Comparison of ENCODE assay signal across 8 cellular contexts in the genomic region with DNA sequence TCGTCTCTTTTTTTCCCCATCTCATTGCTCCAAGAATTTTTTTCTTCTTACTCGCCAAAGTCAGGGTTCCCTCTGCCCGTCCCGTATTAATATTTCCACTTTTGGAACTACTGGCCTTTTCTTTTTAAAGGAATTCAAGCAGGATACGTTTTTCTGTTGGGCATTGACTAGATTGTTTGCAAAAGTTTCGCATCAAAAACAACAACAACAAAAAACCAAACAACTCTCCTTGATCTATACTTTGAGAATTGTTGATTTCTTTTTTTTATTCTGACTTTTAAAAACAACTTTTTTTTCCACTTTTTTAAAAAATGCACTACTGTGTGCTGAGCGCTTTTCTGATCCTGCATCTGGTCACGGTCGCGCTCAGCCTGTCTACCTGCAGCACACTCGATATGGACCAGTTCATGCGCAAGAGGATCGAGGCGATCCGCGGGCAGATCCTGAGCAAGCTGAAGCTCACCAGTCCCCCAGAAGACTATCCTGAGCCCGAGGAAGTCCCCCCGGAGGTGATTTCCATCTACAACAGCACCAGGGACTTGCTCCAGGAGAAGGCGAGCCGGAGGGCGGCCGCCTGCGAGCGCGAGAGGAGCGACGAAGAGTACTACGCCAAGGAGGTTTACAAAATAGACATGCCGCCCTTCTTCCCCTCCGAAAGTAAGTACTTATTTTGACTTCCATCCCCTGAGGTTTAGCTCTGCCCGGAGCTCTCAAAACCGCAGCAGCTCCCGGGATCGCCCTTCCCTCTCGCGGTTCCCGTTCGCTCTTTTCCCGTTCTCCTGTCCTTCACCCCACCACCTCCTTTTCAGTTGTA. TPM values are rescaled to one million over a fixed set of nuclear protein-coding genes. Genes with fewer than 3 reads are reported as not detected.
DNase-seq lines count a peak whose midpoint lies in the region; ATAC-seq and TF ChIP-seq lines count a peak whose summit lies in the region.

No MANE protein-coding gene starts in this region.

- H3K27ac ChIP-seq in iPS-20b (ENCODE audit: low read length), result no peak overlapping the region

- POLR2A ChIA-PET in BJ (lab: Charles Lee), result no interaction called here

- H3K4me3 Mint-ChIP-seq in HFFc6, result no peak overlapping the region
- H3K4me3 Mint-ChIP-seq in stimulated activated effector memory CD8-positive, alpha-beta T cell treated with anti-CD3 and anti-CD28 coated beads, Interleukin-12 subunit alpha, Interleukin-12 subunit beta, amount 100 ng/mL, for 72 hours, result no peak overlapping the region
- no peak overlapping the region for H3K4me3 Mint-ChIP-seq in T-helper 2 cell treated with Interferon-gamma antibody and Interleukin-4, amounts not matched to agents 5 μg/mL and 100 μg/mL, for 36 hours
- H3K4me3 Mint-ChIP-seq in natural killer cell, result no peak overlapping the region

- no peak for DNase-seq in BJ (ENCODE audit: low read depth)
- DNase-seq in HFFc6, result peak; percentile 5
- DNase-seq in amniotic epithelial cell (ENCODE audit: low read depth), result peak; percentile 35
- DNase-seq in stimulated activated effector memory CD8-positive, alpha-beta T cell treated with anti-CD3 and anti-CD28 coated beads, Interleukin-12 subunit alpha, Interleukin-12 subunit beta, amount 100 ng/mL, for 72 hours (ENCODE audit: low spot score in 2 of 2), result no peak
- DNase-seq in T-helper 2 cell treated with Interferon-gamma antibody and Interleukin-4, amounts not matched to agents 5 μg/mL and 100 μg/mL, for 36 hours (ENCODE audit: low spot score), result no peak
- no peak for DNase-seq in activated CD8-positive, alpha-beta memory T cell treated with anti-CD3 and anti-CD28 coated beads for 24 hours
- DNase-seq in natural killer cell, result no peak

- peaks cover 14% of the 10 kb centered on the region; the same call in 1 of the 2 replicates for H3K4me1 ChIP-seq in iPS-20b (ENCODE audit: insufficient read depth, low read length)

- intact Hi-C loops in natural killer cell (cut with micrococcal nuclease), result no loop called here

- no peak for ATAC-seq in stimulated activated effector memory CD8-positive, alpha-beta T cell treated with anti-CD3 and anti-CD28 coated beads, Interleukin-12 subunit alpha, Interleukin-12 subunit beta, amount 100 ng/mL, for 72 hours
- ATAC-seq in natural killer cell, result no peak

- H3K27me3 Mint-ChIP-seq in HFFc6 (ENCODE audit: insufficient read depth) (peaks cover 4% of the 10 kb centered on the region), natural killer cell (ENCODE audit: low read depth in 2 of 2) (peaks cover 25 to 39% of the 10 kb centered on the region in 2 donors)
- peaks cover 58% of the 10 kb centered on the region for H3K27me3 Mint-ChIP-seq in T-helper 2 cell treated with Interferon-gamma antibody and Interleukin-4, amounts not matched to agents 5 μg/mL and 100 μg/mL, for 36 hours (ENCODE audit: low read depth)

- H3K4me1 Mint-ChIP-seq in HFFc6 (ENCODE audit: low read depth), result peaks cover 47% of the 10 kb centered on the region
- H3K4me1 Mint-ChIP-seq in stimulated activated effector memory CD8-positive, alpha-beta T cell treated with anti-CD3 and anti-CD28 coated beads, Interleukin-12 subunit alpha, Interleukin-12 subunit beta, amount 100 ng/mL, for 72 hours, result peaks cover 11% of the 10 kb centered on the region
- peaks cover 20% of the 10 kb centered on the region for H3K4me1 Mint-ChIP-seq in T-helper 2 cell treated with Interferon-gamma antibody and Interleukin-4, amounts not matched to agents 5 μg/mL and 100 μg/mL, for 36 hours (ENCODE audit: low read depth)
- peaks cover 8 to 26% of the 10 kb centered on the region in 2 donors for H3K4me1 Mint-ChIP-seq in natural killer cell

- TF ChIP-seq CTCF in BJ (IDR thresholded peaks at IDR 0.05; ENCODE audit: insufficient read depth, low read depth, low read length), result no peak
- TF ChIP-seq CTCF in HFFc6 (IDR thresholded peaks at IDR 0.05), result no peak
- no peak for TF ChIP-seq CTCF in natural killer cell (IDR thresholded peaks at IDR 0.05)

- CTCF ChIA-PET in BJ (lab: Yijun Ruan, JAX), result interaction anchor here (0.8 to 4.0 kb wide), 7 partner anchors 8 to 650 kb away, joined by 3 to 14 read pairs (median 3); no protein-coding TSS in a partner anchor

- H3K9me3 ChIP-seq in iPS-20b (ENCODE audit: insufficient read depth, low read depth, low read length), result no peaks in the 10 kb centered on the region

- H3K9me3 Mint-ChIP-seq in HFFc6 (no peaks in the 10 kb centered on the region), natural killer cell (no peaks in the 10 kb centered on the region)
- no peaks in the 10 kb centered on the region for H3K9me3 Mint-ChIP-seq in stimulated activated effector memory CD8-positive, alpha-beta T cell treated with anti-CD3 and anti-CD28 coated beads, Interleukin-12 subunit alpha, Interleukin-12 subunit beta, amount 100 ng/mL, for 72 hours
- H3K9me3 Mint-ChIP-seq in T-helper 2 cell treated with Interferon-gamma antibody and Interleukin-4, amounts not matched to agents 5 μg/mL and 100 μg/mL, for 36 hours, result no peaks in the 10 kb centered on the region

- H3K36me3 ChIP-seq in BJ (ENCODE audit: control insufficient read depth, insufficient read depth, low read length), result no peaks in the 10 kb centered on the region
- H3K36me3 ChIP-seq in iPS-20b (ENCODE audit: insufficient read depth, low read depth, low read length), result no peaks in the 10 kb centered on the region

- H3K27ac Mint-ChIP-seq in HFFc6, result no peak overlapping the region; the same call in 1 of the 2 replicates
- H3K27ac Mint-ChIP-seq in stimulated activated effector memory CD8-positive, alpha-beta T cell treated with anti-CD3 and anti-CD28 coated beads, Interleukin-12 subunit alpha, Interleukin-12 subunit beta, amount 100 ng/mL, for 72 hours, result peak overlapping the region; percentile 33
- H3K27ac Mint-ChIP-seq in T-helper 2 cell treated with Interferon-gamma antibody and Interleukin-4, amounts not matched to agents 5 μg/mL and 100 μg/mL, for 36 hours, result no peak overlapping the region
- peak overlapping the region in 1 of 2 donors; percentile 10 for H3K27ac Mint-ChIP-seq in natural killer cell

- H3K27me3 ChIP-seq in BJ (ENCODE audit: control insufficient read depth, insufficient read depth, low read length) (no peaks in the 10 kb centered on the region), iPS-20b (ENCODE audit: insufficient read depth, low read length) (peaks cover 50% of the 10 kb centered on the region)

- H3K4me3 ChIP-seq in BJ (ENCODE audit: low read depth, low read length), result peak overlapping the region; percentile 46
- H3K4me3 ChIP-seq in iPS-20b (ENCODE audit: low read length), result peak overlapping the region; percentile 75

- peak overlapping the region; percentile 35; the same call in 1 of the 2 replicates for H3K9ac ChIP-seq in iPS-20b (ENCODE audit: low read depth, low read length)

- H3K36me3 Mint-ChIP-seq in HFFc6 (ENCODE audit: low read depth), result no peaks in the 10 kb centered on the region
- no peaks in the 10 kb centered on the region for H3K36me3 Mint-ChIP-seq in stimulated activated effector memory CD8-positive, alpha-beta T cell treated with anti-CD3 and anti-CD28 coated beads, Interleukin-12 subunit alpha, Interleukin-12 subunit beta, amount 100 ng/mL, for 72 hours
- H3K36me3 Mint-ChIP-seq in T-helper 2 cell treated with Interferon-gamma antibody and Interleukin-4, amounts not matched to agents 5 μg/mL and 100 μg/mL, for 36 hours (ENCODE audit: low read depth), result no peaks in the 10 kb centered on the region
- H3K36me3 Mint-ChIP-seq in natural killer cell, result no peaks in the 10 kb centered on the region

RNA-seq across cellular contexts. Expression of gene TGFB2, which starts 1.5 kb away (rescaled TPM):
- 4.8 and 10.2 TPM in 2 replicates for polyA plus RNA-seq in BJ (2011; rRNA removed)
- polyA minus RNA-seq in BJ (2011; rRNA and poly(A)+ RNA removed), result 4.2 and 5.7 TPM in 2 replicates
- total RNA-seq in HFFc6 (2021; fragmentation: NEBNext Ultra II Directional; extraction: Animal tissue kit (Norgen Biotek cat#: 25700)), result 10 to 100 TPM in 1 of 6 experiments, 1 to 10 TPM in 5; 2.0 to 11.8 (median 2.5) TPM
- under 1 TPM in 1 of 3 donors, not detected in 2; 0.07 TPM for total RNA-seq in natural killer cell

Comparison
In these comparisons a context has a peak if more than half of its experiments do, and no peak if none do; other contexts are left out.
1. DNase-seq: peak in HFFc6 (single experiment) and amniotic epithelial cell (single experiment); none in BJ (single experiment), stimulated activated effector memory CD8-positive, alpha-beta T cell treated with anti-CD3 and anti-CD28 coated beads, Interleukin-12 subunit alpha, Interleukin-12 subunit beta, amount 100 ng/mL, for 72 hours (0 of 2), T-helper 2 cell treated with Interferon-gamma antibody and Interleukin-4, amounts not matched to agents 5 μg/mL and 100 μg/mL, for 36 hours (single experiment), activated CD8-positive, alpha-beta memory T cell treated with anti-CD3 and anti-CD28 coated beads for 24 hours (single experiment) and natural killer cell (single experiment).